Comparison of ENCODE assay signal across 16 cellular contexts in genomic region chr13:41268764-41269163, GRCh38. TPM values are rescaled to one million over a fixed set of nuclear protein-coding genes. Genes with fewer than 3 reads are reported as not detected.
A peak's percentile ranks its signal among the peaks of the same experiment; 100 is the strongest.
DNase-seq lines count a peak whose midpoint lies in the region; ATAC-seq, FAIRE-seq and TF ChIP-seq lines count a peak whose summit lies in the region.
"Had no signal": no experiment of that assay in that cellular context is flagged by ENCODE, and none has a peak within 500 bp of the region (broad histone marks: within the 10 kb centered on the region; RNA-seq: fewer than 3 reads in every experiment).

No MANE protein-coding gene starts in this region.

- no peak for FAIRE-seq in HTR-8/SVneo (lab: Jason Lieb, UNC)

- H3K4me3 Mint-ChIP-seq in activated CD4-positive, alpha-beta T cell treated with anti-CD3 and anti-CD28 coated beads, Interleukin-2, amount 10 ng/mL, durations not matched to agents 24 days and 14 days, result no peak overlapping the region
- H3K4me3 Mint-ChIP-seq in neural crest cell, result no peak overlapping the region
- H3K4me3 Mint-ChIP-seq: memory B cell had no signal

- TF ChIP-seq POLR2A in NB4 (IDR thresholded peaks at IDR 0.05; ENCODE audit: extremely low read depth, insufficient read length), result no peak

- H3K27ac ChIP-seq in brain microvascular endothelial cell, result no peak overlapping the region
- H3K27ac ChIP-seq: colonic mucosa, heart left ventricle, prostate gland had no signal

- H3K27ac Mint-ChIP-seq in activated CD4-positive, alpha-beta T cell treated with anti-CD3 and anti-CD28 coated beads, Interleukin-2, amount 10 ng/mL, durations not matched to agents 24 days and 14 days, result no peak overlapping the region
- H3K27ac Mint-ChIP-seq in neural crest cell (ENCODE audit: unreplicated experiment), result no peak overlapping the region
- H3K27ac Mint-ChIP-seq: memory B cell had no signal

- peaks cover 7% of the 10 kb centered on the region for H3K9me3 Mint-ChIP-seq in activated CD4-positive, alpha-beta T cell treated with anti-CD3 and anti-CD28 coated beads, Interleukin-2, amount 10 ng/mL, durations not matched to agents 24 days and 14 days
- H3K9me3 Mint-ChIP-seq in neural crest cell, result peaks cover 6% of the 10 kb centered on the region

- peak; percentile 69 for DNase-seq in activated CD4-positive, alpha-beta T cell treated with anti-CD3 and anti-CD28 coated beads, Interleukin-2, amount 10 ng/mL, durations not matched to agents 24 days and 14 days
- DNase-seq in activated CD4-positive, alpha-beta T cell treated with anti-CD3 and anti-CD28 coated beads, Interleukin-2, amount 50 U/mL, for 1 hour, result no peak
- DNase-seq in NB4 (ENCODE audit: low read depth), result peak; percentile 42
- peak; percentile 5 for DNase-seq in brain microvascular endothelial cell
- peak; percentile 8 for DNase-seq in neural crest cell (ENCODE audit: low read depth, low spot score)
- DNase-seq in dedifferentiated amniotic fluid mesenchymal stem cell (ENCODE audit: extremely low spot score), result no peak
- DNase-seq in HTR-8/SVneo (ENCODE audit: insufficient read length, low spot score), result no peak
- DNase-seq: activated CD4-positive, CD25-positive, alpha-beta regulatory T cell treated with anti-CD3 and anti-CD28 coated beads, Interleukin-2, amount 50 U/mL, for 72 hours; activated gamma-delta T cell; colonic mucosa; heart left ventricle; NCI-H1436 treated with DMSO at 0.1 percent for 48 hours had no signal

- intact Hi-C loops in activated CD4-positive, alpha-beta T cell treated with anti-CD3 and anti-CD28 coated beads, Interleukin-2, amount 10 ng/mL, durations not matched to agents 24 days and 14 days (cut with micrococcal nuclease), result no loop called here

- H3K27me3 Mint-ChIP-seq in activated CD4-positive, alpha-beta T cell treated with anti-CD3 and anti-CD28 coated beads, Interleukin-2, amount 10 ng/mL, durations not matched to agents 24 days and 14 days, result no peaks in the 10 kb centered on the region
- H3K27me3 Mint-ChIP-seq in neural crest cell (ENCODE audit: low read depth), result no peaks in the 10 kb centered on the region
- H3K27me3 Mint-ChIP-seq: memory B cell had no signal

- H3K36me3 Mint-ChIP-seq in activated CD4-positive, alpha-beta T cell treated with anti-CD3 and anti-CD28 coated beads, Interleukin-2, amount 10 ng/mL, durations not matched to agents 24 days and 14 days (ENCODE audit: low read depth), result peaks cover 6% of the 10 kb centered on the region
- peaks cover 11% of the 10 kb centered on the region for H3K36me3 Mint-ChIP-seq in neural crest cell (ENCODE audit: low read depth)
- H3K36me3 Mint-ChIP-seq: memory B cell had no signal

- H3K36me3 ChIP-seq in brain microvascular endothelial cell (replicated peaks), result no peaks in the 10 kb centered on the region
- H3K36me3 ChIP-seq: colonic mucosa, HAP-1, heart left ventricle, prostate gland had no signal

- no peak overlapping the region for H3K4me3 ChIP-seq in NB4 (ENCODE audit: low read depth, low read length)
- no peak overlapping the region for H3K4me3 ChIP-seq in brain microvascular endothelial cell (ENCODE audit: low read depth, low read length)
- H3K4me3 ChIP-seq: colonic mucosa, HAP-1, heart left ventricle, prostate gland had no signal

- TF ChIP-seq CTCF in NB4 (IDR thresholded peaks at IDR 0.05; ENCODE audit: low read depth, low read length) (no peak), brain microvascular endothelial cell (IDR thresholded peaks at IDR 0.05; ENCODE audit: low read depth, low read length, missing control alignments) (no peak), neural crest cell (conservative IDR thresholded peaks at IDR 0.05) (no peak)

- in situ Hi-C loops in brain microvascular endothelial cell (cut with HindIII; ENCODE audit: low pct_ligation_motif_present, low sequenced_read_pairs), result no loop called here

- ATAC-seq in HG03457 (IDR thresholded peaks at IDR 0.05; ENCODE audit: unreplicated experiment), result no peak
- ATAC-seq: heart left ventricle had no signal

- peaks cover 8% of the 10 kb centered on the region for H3K4me1 Mint-ChIP-seq in activated CD4-positive, alpha-beta T cell treated with anti-CD3 and anti-CD28 coated beads, Interleukin-2, amount 10 ng/mL, durations not matched to agents 24 days and 14 days
- H3K4me1 Mint-ChIP-seq in neural crest cell, result no peaks in the 10 kb centered on the region

- no peaks in the 10 kb centered on the region for H3K27me3 ChIP-seq in brain microvascular endothelial cell (replicated peaks)
- H3K27me3 ChIP-seq: colonic mucosa, heart left ventricle had no signal

RNA-seq across cellular contexts. Expression of gene MTRF1, which starts 5.4 kb away (rescaled TPM):
- total RNA-seq in activated CD4-positive, alpha-beta T cell treated with anti-CD3 and anti-CD28 coated beads, Interleukin-2, amount 10 ng/mL, durations not matched to agents 24 days and 14 days, result 20.1 and 20.6 TPM in 2 replicates
- total RNA-seq in neural crest cell, result 16.1 and 17.2 TPM in 2 replicates

RNA-seq across cellular contexts. Expression of gene NAA16, which starts 42.3 kb away (rescaled TPM):
- 30.3 and 31.2 TPM in 2 replicates for total RNA-seq in activated CD4-positive, alpha-beta T cell treated with anti-CD3 and anti-CD28 coated beads, Interleukin-2, amount 10 ng/mL, durations not matched to agents 24 days and 14 days
- total RNA-seq in neural crest cell, result 43.0 and 51.9 TPM in 2 replicates

Comparison
In these comparisons a context has a peak if more than half of its experiments do, and no peak if none do; other contexts are left out.
1. DNase-seq: peak in activated CD4-positive, alpha-beta T cell treated with anti-CD3 and anti-CD28 coated beads, Interleukin-2, amount 10 ng/mL, durations not matched to agents 24 days and 14 days (single experiment), NB4 (single experiment), brain microvascular endothelial cell (single experiment) and neural crest cell (single experiment); none in activated CD4-positive, alpha-beta T cell treated with anti-CD3 and anti-CD28 coated beads, Interleukin-2, amount 50 U/mL, for 1 hour (single experiment), dedifferentiated amniotic fluid mesenchymal stem cell (single experiment) and HTR-8/SVneo (single experiment).